Comparison of ENCODE assay signal across 9 cellular contexts in the genomic region with DNA sequence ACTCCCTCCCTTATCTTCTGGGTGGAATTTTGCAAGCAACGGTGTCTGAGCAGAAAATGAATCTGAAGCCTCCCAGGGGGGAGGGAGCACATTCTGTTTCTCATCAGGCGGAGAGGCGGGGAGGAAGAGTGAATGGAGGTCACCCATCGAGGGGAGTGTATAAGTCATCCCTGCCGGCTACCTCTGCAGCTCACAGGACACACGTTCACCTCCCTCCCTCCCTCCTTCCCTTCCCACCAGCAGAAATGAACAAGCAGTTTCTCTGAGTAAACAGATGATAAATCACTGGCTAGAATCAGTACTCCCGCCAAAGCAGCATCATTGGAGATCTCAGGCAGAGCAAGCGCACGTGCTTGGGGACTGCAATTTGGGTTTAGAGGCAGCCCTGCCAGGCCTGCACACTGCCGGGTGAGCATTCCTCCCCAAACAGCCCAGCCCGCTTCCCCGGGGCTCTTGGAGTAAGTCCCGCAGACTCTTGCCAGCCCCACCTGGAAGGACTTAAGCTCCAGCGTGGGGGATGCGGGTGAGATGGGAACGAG. TPM values are rescaled to one million over a fixed set of nuclear protein-coding genes. Genes with fewer than 3 reads are reported as not detected.
DNase-seq lines count a peak whose midpoint lies in the region; ATAC-seq and TF ChIP-seq lines count a peak whose summit lies in the region.
"Had no signal": no experiment of that assay in that cellular context is flagged by ENCODE, and none has a peak within 500 bp of the region (broad histone marks: within the 10 kb centered on the region; RNA-seq: fewer than 3 reads in every experiment).

No MANE protein-coding gene starts in this region.

- peak overlapping the region; percentile 67 to 81 (median 74) for H3K27ac ChIP-seq in esophagus muscularis mucosa (replicated peaks in 1 of 4)
- H3K27ac ChIP-seq in ovary, result peak overlapping the region in 1 of 2 donors; percentile 69

- intact Hi-C loops in esophagus muscularis mucosa (cut with DNase I) (loop anchor here (2.0 to 10.0 kb wide), 5 partner anchors 46 to 648 kb away; no protein-coding TSS in a partner anchor), ovary (cut with DNase I) (loop anchor here in 3 of 4 donors (5.0 to 10.0 kb wide), 5 partner anchors 46 to 311 kb away; no protein-coding TSS in a partner anchor)

- DNase-seq in COR-L47 (lab: John Stamatoyannopoulos, UW), result peak; percentile 59
- peak; percentile 79 to 93 for DNase-seq in NCI-H2081 (lab: John Stamatoyannopoulos, UW)
- peak; percentile 95 for DNase-seq in esophagus muscularis mucosa (ENCODE audit: extremely low spot score)
- peak; percentile 80 to 88 (median 87) for DNase-seq in ovary
- DNase-seq in SW480 (ENCODE audit: low spot score), result no peak
- DNase-seq: mammary epithelial cell had no signal

- ATAC-seq in GM18511 (IDR thresholded peaks at IDR 0.05; ENCODE audit: unreplicated experiment) (no peak), GM19351 (IDR thresholded peaks at IDR 0.05; ENCODE audit: unreplicated experiment) (no peak), HG03139 (IDR thresholded peaks at IDR 0.05; ENCODE audit: unreplicated experiment) (no peak)

- WGBS in esophagus muscularis mucosa, result 8% methylated on average over 16 of the region's 16 CpGs
- WGBS in ovary, 3 donors, result 0 to 3% (median 1%) methylated on average over 16 of the region's 16 CpGs

- TF ChIP-seq POLR2A in esophagus muscularis mucosa (IDR thresholded peaks at IDR 0.05; ENCODE audit: low read depth) (no peak), ovary (IDR thresholded peaks at IDR 0.05) (no peak)

- no peaks in the 10 kb centered on the region for H3K36me3 ChIP-seq in esophagus muscularis mucosa
- no peaks in the 10 kb centered on the region for H3K36me3 ChIP-seq in ovary

- TF ChIP-seq CTCF in esophagus muscularis mucosa (IDR thresholded peaks at IDR 0.05) (no peak), ovary (IDR thresholded peaks at IDR 0.05) (no peak)

- H3K4me1 ChIP-seq in esophagus muscularis mucosa, result peaks cover 30 to 65% (median 59%) of the 10 kb centered on the region in 4 donors
- peaks cover 11% of the 10 kb centered on the region for H3K4me1 ChIP-seq in ovary (ENCODE audit: insufficient read depth)

- TF ChIP-seq EP300 in esophagus muscularis mucosa (IDR thresholded peaks at IDR 0.05) (peak; percentile 9), ovary (IDR thresholded peaks at IDR 0.05) (peak; percentile 66)

- H3K27me3 ChIP-seq in esophagus muscularis mucosa (peaks cover 0 to 4% (median 0%) of the 10 kb centered on the region in 4 donors), ovary (no peaks in the 10 kb centered on the region)

- H3K4me3 ChIP-seq in esophagus muscularis mucosa, result peak overlapping the region in 1 of 4 donors; percentile 11
- no peak overlapping the region for H3K4me3 ChIP-seq in ovary

- H3K9me3 ChIP-seq in esophagus muscularis mucosa (no peaks in the 10 kb centered on the region), ovary (no peaks in the 10 kb centered on the region)

RNA-seq across cellular contexts. Expression of gene CPN2, which starts 38.3 kb away (rescaled TPM):
- total RNA-seq in esophagus muscularis mucosa (not detected), ovary (under 1 TPM in 1 of 7 donors, not detected in 6; 0.18 TPM)
- 1 to 10 TPM in 1 of 2 donors, not detected in 1; 1.6 TPM for polyA plus RNA-seq in ovary
- total RNA-seq: mammary epithelial cell had no signal
- polyA plus RNA-seq: mammary epithelial cell had no signal

RNA-seq across cellular contexts. Expression of gene LRRC15, which starts 56.7 kb away (rescaled TPM):
- total RNA-seq in esophagus muscularis mucosa, result under 1 TPM in 3 of 4 donors, not detected in 1; 0.13 to 0.66 (median 0.34) TPM
- total RNA-seq in ovary, result under 1 TPM in 6 of 7 donors, not detected in 1; 0.05 to 0.45 (median 0.19) TPM
- 1 to 10 TPM in 1 of 2 donors, under 1 TPM in 1; 0.10 to 2.5 TPM for polyA plus RNA-seq in ovary
- polyA plus RNA-seq: mammary epithelial cell had no signal
